Comparison of ENCODE assay signal across 1 cellular context in genomic region chr12:64876388-64877071, GRCh38.
TF ChIP-seq lines count a peak whose summit lies in the region.

No MANE protein-coding gene starts in this region.

TF ChIP-seq in GM12878, 131 proteins besides CTCF, POLR2A, EP300 and RAD21 (continued from another document):
- TF ChIP-seq ZNF687 (IDR thresholded peaks at IDR 0.05) = 0 out of 2 replicates have a peak, but pooled peaks have one; percentile 10
